13 cellular contexts compared by ENCODE assay signal in the genomic region with DNA sequence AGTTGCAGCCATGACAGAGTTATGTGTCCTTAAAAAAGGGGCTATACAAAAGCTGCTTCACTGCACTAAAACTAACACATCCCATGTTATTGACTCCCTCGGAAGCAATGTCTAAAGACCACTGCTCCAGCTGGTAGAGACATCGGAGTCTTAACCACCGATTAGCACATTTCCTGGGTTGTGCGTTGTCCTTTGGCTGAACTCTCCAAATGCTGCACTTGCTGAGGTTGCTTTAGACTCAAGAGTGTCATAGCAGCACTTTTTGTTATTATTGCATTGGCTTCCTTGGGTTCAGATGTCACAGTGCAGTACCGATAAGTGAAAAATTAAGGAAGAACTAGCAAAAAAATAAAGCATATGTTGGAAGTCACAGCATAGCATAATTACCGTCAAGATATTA.
DNase-seq lines count a peak whose midpoint lies in the region; ATAC-seq and TF ChIP-seq lines count a peak whose summit lies in the region.
"Had no signal": no experiment of that assay in that cellular context is flagged by ENCODE, and none has a peak within 500 bp of the region (broad histone marks: within the 10 kb centered on the region; RNA-seq: fewer than 3 reads in every experiment).

No MANE protein-coding gene starts in this region.

- TF ChIP-seq POLR2A in adrenal gland (IDR thresholded peaks at IDR 0.05) (no peak), sigmoid colon (IDR thresholded peaks at IDR 0.05) (no peak)

- H3K27me3 Mint-ChIP-seq in effector memory CD8-positive, alpha-beta T cell: no peaks in the 10 kb centered on the region

- intact Hi-C loops in Right ventricle myocardium inferior (cut with DNase I) (no loop called here), adrenal gland (cut with DNase I) (no loop called here), upper lobe of right lung (cut with DNase I) (no loop called here), sigmoid colon (cut with DNase I) (no loop called here)

- TF ChIP-seq EP300 in sigmoid colon (IDR thresholded peaks at IDR 0.05): peak in 1 of 4 donors; percentile 22

- ATAC-seq in Right ventricle myocardium inferior (peak; percentile 82), lung (ENCODE audit: insufficient read depth, low FRiP score) (peak; percentile 44), upper lobe of right lung (peak; percentile 87), GM21825 (IDR thresholded peaks at IDR 0.05; ENCODE audit: unreplicated experiment) (no peak)
- ATAC-seq in effector memory CD8-positive, alpha-beta T cell (replicated peaks): no peak

- H3K36me3 Mint-ChIP-seq in effector memory CD8-positive, alpha-beta T cell (ENCODE audit: insufficient read depth): no peaks in the 10 kb centered on the region

- DNase-seq in Right ventricle myocardium inferior (ENCODE audit: missing footprints) (no peak), right atrium auricular region (ENCODE audit: low spot score) (no peak), adrenal gland (peak; percentile 23 to 68 (median 49)), lung (ENCODE audit: low spot score) (peak; percentile 31), upper lobe of right lung (no peak), sigmoid colon (no peak)
- DNase-seq in effector memory CD8-positive, alpha-beta T cell: no peak
- DNase-seq: activated CD8-positive, alpha-beta memory T cell treated with anti-CD3 and anti-CD28 coated beads, Interleukin-2, amount 50 U/mL, for 4 hours; anterior cingulate cortex; DMS79 treated with DMSO at 0.1 percent for 48 hours had no signal

- 39 to 46% (median 39%) methylated on average over 6 of the region's 6 CpGs for WGBS in adrenal gland, 4 donors
- 20 to 32% methylated on average over 6 of the region's 6 CpGs for WGBS in lung, 2 donors
- WGBS in sigmoid colon, 2 donors: 57 to 77% methylated on average over 6 of the region's 6 CpGs

- H3K4me1 ChIP-seq in right atrium auricular region (peaks cover 0 to 9% of the 10 kb centered on the region in 2 donors), adrenal gland (replicated peaks in 1 of 2) (no peaks in the 10 kb centered on the region), lung (ENCODE audit: control insufficient read depth in 2 of 2, insufficient read depth in 2 of 2, low read length in 2 of 2) (peaks cover 0 to 2% of the 10 kb centered on the region in 2 donors), upper lobe of right lung (no peaks in the 10 kb centered on the region), sigmoid colon (peaks cover 0 to 12% (median 0%) of the 10 kb centered on the region in 4 donors)
- H3K4me1 ChIP-seq: Peyer's patch had no signal

- TF ChIP-seq CTCF in right atrium auricular region (IDR thresholded peaks at IDR 0.05) (no peak), adrenal gland (IDR thresholded peaks at IDR 0.05) (no peak), lung (IDR thresholded peaks at IDR 0.05; ENCODE audit: control extremely low read depth, extremely low read depth) (no peak), upper lobe of right lung (IDR thresholded peaks at IDR 0.05) (no peak), sigmoid colon (IDR thresholded peaks at IDR 0.05) (no peak)

- H3K4me3 Mint-ChIP-seq in effector memory CD8-positive, alpha-beta T cell: no peak overlapping the region

- peaks cover 0 to 4% of the 10 kb centered on the region in 2 donors for H3K9me3 Mint-ChIP-seq in effector memory CD8-positive, alpha-beta T cell

- H3K4me3 ChIP-seq in right atrium auricular region (no peak overlapping the region), adrenal gland (no peak overlapping the region), lung (no peak overlapping the region), upper lobe of right lung (no peak overlapping the region), sigmoid colon (no peak overlapping the region)
- H3K4me3 ChIP-seq: Peyer's patch, skin epidermis had no signal

- H3K27ac Mint-ChIP-seq in effector memory CD8-positive, alpha-beta T cell: no peak overlapping the region

- no peak overlapping the region for H3K27ac ChIP-seq in right atrium auricular region
- peak overlapping the region in 2 of 5 donors; percentile 56 to 68 for H3K27ac ChIP-seq in adrenal gland
- H3K27ac ChIP-seq in lung (ENCODE audit: low read depth in 1 of 2, low read length in 1 of 2): no peak overlapping the region
- H3K27ac ChIP-seq in upper lobe of right lung: no peak overlapping the region
- peak overlapping the region in 2 of 4 donors; percentile 32 to 55 for H3K27ac ChIP-seq in sigmoid colon
- H3K27ac ChIP-seq: skin epidermis had no signal

- H3K36me3 ChIP-seq in right atrium auricular region (no peaks in the 10 kb centered on the region), adrenal gland (replicated peaks in 1 of 2) (no peaks in the 10 kb centered on the region), lung (ENCODE audit: control insufficient read depth in 2 of 2, insufficient read depth in 2 of 2, low read length in 2 of 2) (no peaks in the 10 kb centered on the region), upper lobe of right lung (no peaks in the 10 kb centered on the region), sigmoid colon (no peaks in the 10 kb centered on the region)
- H3K36me3 ChIP-seq: Peyer's patch had no signal

- no peaks in the 10 kb centered on the region for H3K4me1 Mint-ChIP-seq in effector memory CD8-positive, alpha-beta T cell (ENCODE audit: low read depth in 2 of 2)

- H3K27me3 ChIP-seq in right atrium auricular region (no peaks in the 10 kb centered on the region), adrenal gland (no peaks in the 10 kb centered on the region), lung (ENCODE audit: control insufficient read depth, insufficient read depth) (no peaks in the 10 kb centered on the region), upper lobe of right lung (no peaks in the 10 kb centered on the region), sigmoid colon (no peaks in the 10 kb centered on the region)
- H3K27me3 ChIP-seq: Peyer's patch had no signal

- H3K9me3 ChIP-seq in right atrium auricular region (no peaks in the 10 kb centered on the region), adrenal gland (replicated peaks in 1 of 3) (no peaks in the 10 kb centered on the region), lung (ENCODE audit: control insufficient read depth in 2 of 2, insufficient read depth in 1 of 2, low read length in 1 of 2) (no peaks in the 10 kb centered on the region), upper lobe of right lung (no peaks in the 10 kb centered on the region), sigmoid colon (no peaks in the 10 kb centered on the region)
- H3K9me3 ChIP-seq: Peyer's patch had no signal

Comparison
In these comparisons a context has a peak if more than half of its experiments do, and no peak if none do; other contexts are left out.
1. ATAC-seq: peak in Right ventricle myocardium inferior (single experiment), lung (single experiment) and upper lobe of right lung (single experiment); none in GM21825 (single experiment) and effector memory CD8-positive, alpha-beta T cell (single experiment).
2. DNase-seq: peak in adrenal gland (7 of 7) and lung (single experiment); none in Right ventricle myocardium inferior (single experiment), right atrium auricular region (single experiment), upper lobe of right lung (single experiment), sigmoid colon (single experiment) and effector memory CD8-positive, alpha-beta T cell (0 of 3).